In the genomic region with DNA sequence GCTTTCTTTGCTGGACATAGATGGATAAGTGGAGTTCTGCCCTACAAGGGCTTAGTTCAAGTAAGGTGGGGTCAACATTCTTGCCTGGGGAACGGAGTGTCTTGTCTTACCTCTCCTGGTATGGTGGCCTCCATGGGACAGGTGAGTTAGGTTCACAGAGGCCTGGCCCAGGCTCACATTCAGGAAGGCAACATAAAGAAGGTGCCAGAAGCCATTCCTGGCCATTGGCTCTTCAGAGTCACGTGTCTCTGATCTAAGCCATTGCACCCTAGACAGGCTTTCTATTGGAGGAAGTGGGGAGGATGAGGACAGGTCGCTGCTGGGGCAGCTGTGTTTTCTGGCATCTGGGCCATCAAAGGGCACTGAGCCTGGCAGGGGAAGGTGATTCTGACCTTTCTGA, we compare ENCODE assay signal across 29 cellular contexts. TPM values are rescaled to one million over a fixed set of nuclear protein-coding genes. Genes with fewer than 3 reads are reported as not detected.
"Had no signal": no experiment of that assay in that cellular context is flagged by ENCODE, and none has a peak within 500 bp of the region (broad histone marks: within the 10 kb centered on the region; RNA-seq: fewer than 3 reads in every experiment).

No MANE protein-coding gene starts in this region.

- H3K9ac ChIP-seq: KMS-11 had no signal

- H3K9me3 Mint-ChIP-seq: activated CD4-positive, alpha-beta T cell treated with anti-CD3 and anti-CD28 coated beads, Interleukin-2, amount 10 ng/mL, durations not matched to agents 24 days and 14 days; activated CD8-positive, alpha-beta T cell treated with anti-CD3 and anti-CD28 coated beads for 36 hours; activated naive CD8-positive, alpha-beta T cell treated with anti-CD3 and anti-CD28 coated beads for 36 hours; activated T-cell treated with anti-CD3 and anti-CD28 coated beads, Interleukin-2, amount 50 U/mL, for 72 hours; activated T-helper 17 cell treated with anti-CD3 and anti-CD28 coated beads, Interleukin-2, amount 50 U/mL, for 72 hours; T-helper 1 cell treated with Interleukin-12 subunit alpha and Interleukin-12 subunit beta and Interleukin-4 antibody, amounts not matched to agents 30 μg/mL and 1 μg/mL, for 36 hours; T-helper 2 cell treated with Interferon-gamma antibody and Interleukin-4, amounts not matched to agents 5 μg/mL and 100 μg/mL, for 36 hours had no signal

- H3K27me3 ChIP-seq: SJCRH30 had no signal

- H3K4me1 ChIP-seq: SJCRH30 had no signal

- DNase-seq: activated CD4-positive, alpha-beta T cell treated with anti-CD3 and anti-CD28 coated beads, Interleukin-2, amount 10 ng/mL, durations not matched to agents 24 days and 14 days; activated CD4-positive, alpha-beta T cell treated with anti-CD3 and anti-CD28 coated beads, Interleukin-2, amount 50 U/mL, for 4 hours; activated CD8-positive, alpha-beta T cell treated with anti-CD3 and anti-CD28 coated beads for 36 hours; activated effector memory CD4-positive, alpha-beta T cell treated with anti-CD3 and anti-CD28 coated beads, Interleukin-2, amount 50 U/mL, for 16 hours; activated naive CD4-positive, alpha-beta T cell; activated naive CD4-positive, alpha-beta T cell treated with anti-CD3 and anti-CD28 coated beads, Interleukin-2, amount 50 U/mL, for 16 hours; activated naive CD8-positive, alpha-beta T cell treated with anti-CD3 and anti-CD28 coated beads for 36 hours; activated T-cell treated with anti-CD3 and anti-CD28 coated beads, Interleukin-2, amount 50 U/mL, for 1 hour; activated T-cell treated with anti-CD3 and anti-CD28 coated beads, Interleukin-2, amount 50 U/mL, for 72 hours; amniotic stem cell; aorta; brain microvascular endothelial cell; central memory CD4-positive, alpha-beta T cell; NCI-H1105 treated with DMSO at 0.1 percent for 48 hours; NCI-H1436; NCI-H1694; NCI-H1930; NCI-H2081 treated with DMSO at 0.1 percent for 48 hours; NCI-H226; NCI-H446 treated with DMSO at 0.1 percent for 48 hours; NCI-H524; NCI-H748 treated with DMSO at 0.1 percent for 48 hours; SHP77; SJCRH30 had no signal

- H3K9me3 ChIP-seq: SJCRH30 had no signal

- H3K27ac Mint-ChIP-seq: activated CD4-positive, alpha-beta T cell treated with anti-CD3 and anti-CD28 coated beads, Interleukin-2, amount 10 ng/mL, durations not matched to agents 24 days and 14 days; activated CD8-positive, alpha-beta T cell treated with anti-CD3 and anti-CD28 coated beads for 36 hours; activated T-cell treated with anti-CD3 and anti-CD28 coated beads, Interleukin-2, amount 50 U/mL, for 72 hours; activated T-helper 17 cell treated with anti-CD3 and anti-CD28 coated beads, Interleukin-2, amount 50 U/mL, for 72 hours; T-helper 1 cell treated with Interleukin-12 subunit alpha and Interleukin-12 subunit beta and Interleukin-4 antibody, amounts not matched to agents 30 μg/mL and 1 μg/mL, for 36 hours; T-helper 2 cell treated with Interferon-gamma antibody and Interleukin-4, amounts not matched to agents 5 μg/mL and 100 μg/mL, for 36 hours had no signal

- H3K4me2 ChIP-seq: KMS-11 had no signal

- H3K4me1 Mint-ChIP-seq: activated CD4-positive, alpha-beta T cell treated with anti-CD3 and anti-CD28 coated beads, Interleukin-2, amount 10 ng/mL, durations not matched to agents 24 days and 14 days; activated naive CD8-positive, alpha-beta T cell treated with anti-CD3 and anti-CD28 coated beads for 36 hours; activated T-helper 17 cell treated with anti-CD3 and anti-CD28 coated beads, Interleukin-2, amount 50 U/mL, for 72 hours had no signal

- H3K4me3 Mint-ChIP-seq: activated CD4-positive, alpha-beta T cell treated with anti-CD3 and anti-CD28 coated beads, Interleukin-2, amount 10 ng/mL, durations not matched to agents 24 days and 14 days; activated CD8-positive, alpha-beta T cell treated with anti-CD3 and anti-CD28 coated beads for 36 hours; activated naive CD8-positive, alpha-beta T cell treated with anti-CD3 and anti-CD28 coated beads for 36 hours; activated T-cell treated with anti-CD3 and anti-CD28 coated beads, Interleukin-2, amount 50 U/mL, for 72 hours; activated T-helper 17 cell treated with anti-CD3 and anti-CD28 coated beads, Interleukin-2, amount 50 U/mL, for 72 hours; T-helper 1 cell treated with Interleukin-12 subunit alpha and Interleukin-12 subunit beta and Interleukin-4 antibody, amounts not matched to agents 30 μg/mL and 1 μg/mL, for 36 hours; T-helper 2 cell treated with Interferon-gamma antibody and Interleukin-4, amounts not matched to agents 5 μg/mL and 100 μg/mL, for 36 hours had no signal

- H3K36me3 Mint-ChIP-seq: activated naive CD8-positive, alpha-beta T cell treated with anti-CD3 and anti-CD28 coated beads for 36 hours had no signal

- H3K27ac ChIP-seq: brain microvascular endothelial cell, KMS-11, SJCRH30, SK-N-MC had no signal

- H3K36me3 ChIP-seq: brain microvascular endothelial cell, SJCRH30 had no signal

- H3K4me3 ChIP-seq: SJCRH30, SK-N-MC had no signal

RNA-seq across cellular contexts. Expression of a gene that starts 14.8 kb away (rescaled TPM):
- total RNA-seq: activated CD4-positive, alpha-beta T cell treated with anti-CD3 and anti-CD28 coated beads, Interleukin-2, amount 10 ng/mL, durations not matched to agents 24 days and 14 days; activated CD8-positive, alpha-beta T cell treated with anti-CD3 and anti-CD28 coated beads for 36 hours; activated T-cell treated with anti-CD3 and anti-CD28 coated beads, Interleukin-2, amount 50 U/mL, for 72 hours; activated T-helper 17 cell treated with anti-CD3 and anti-CD28 coated beads, Interleukin-2, amount 50 U/mL, for 72 hours had no signal
